Comparison of ENCODE assay signal across 33 cellular contexts in genomic region chr3:115676336-115676735, GRCh38. TPM values are rescaled to one million over a fixed set of nuclear protein-coding genes. Genes with fewer than 3 reads are reported as not detected.
"Had no signal": no experiment of that assay in that cellular context is flagged by ENCODE, and none has a peak within 500 bp of the region (broad histone marks: within the 10 kb centered on the region; RNA-seq: fewer than 3 reads in every experiment).

No MANE protein-coding gene starts in this region.

- H3K9me3 ChIP-seq: colonic mucosa, heart right ventricle, left lung, lower lobe of right lung, ovary, prostate gland, sigmoid colon, vagina had no signal

- H3K27me3 ChIP-seq: colonic mucosa, ovary, sigmoid colon, vagina had no signal

- DNase-seq: activated CD4-positive, alpha-beta memory T cell treated with anti-CD3 and anti-CD28 coated beads, Interleukin-2, amount 10 ng/mL, durations not matched to agents 7 days and 5 days; activated CD4-positive, alpha-beta T cell treated with anti-CD3 and anti-CD28 coated beads, Interleukin-2, amount 10 ng/mL, durations not matched to agents 24 days and 14 days; activated CD8-positive, alpha-beta memory T cell treated with anti-CD3 and anti-CD28 coated beads, Interleukin-2, amount 50 U/mL, for 48 hours; activated gamma-delta T cell treated with Interleukin-2 at 50 U/mL for 16 hours; activated naive CD4-positive, alpha-beta T cell treated with anti-CD3 and anti-CD28 coated beads, Interleukin-2, amount 50 U/mL, for 16 hours; activated naive CD8-positive, alpha-beta T cell treated with anti-CD3 and anti-CD28 coated beads, Interleukin-2, amount 50 U/mL, for 24 hours; activated T-cell treated with anti-CD3 and anti-CD28 coated beads, Interleukin-2, amount 50 U/mL, for 4 hours; cerebellar nuclear complex; colonic mucosa; effector memory CD8-positive, alpha-beta T cell; foreskin keratinocyte; heart right ventricle; lower lobe of right lung; mesendoderm; natural killer cell; ovary; sigmoid colon; small intestine; stimulated activated CD4-positive, alpha-beta T cell treated with anti-CD3 and anti-CD28 coated beads, Interleukin-4, amount 100 ng/mL, for 24 hours; stimulated activated naive CD8-positive, alpha-beta T cell treated with anti-CD3 and anti-CD28 coated beads, Interleukin-15, amount 100 ng/mL, for 72 hours; T-helper 9 cell had no signal

- H3K4me1 ChIP-seq: colonic mucosa, foreskin keratinocyte, left lung, lower lobe of right lung, prostate gland, vagina had no signal

- H3K4me3 Mint-ChIP-seq: activated CD4-positive, alpha-beta memory T cell treated with anti-CD3 and anti-CD28 coated beads, Interleukin-2, amount 10 ng/mL, durations not matched to agents 7 days and 5 days; activated CD4-positive, alpha-beta T cell treated with anti-CD3 and anti-CD28 coated beads, Interleukin-2, amount 10 ng/mL, durations not matched to agents 24 days and 14 days; activated naive CD8-positive, alpha-beta T cell treated with anti-CD3 and anti-CD28 coated beads, Interleukin-2, amount 50 U/mL, for 24 hours; activated T-cell treated with anti-CD3 and anti-CD28 coated beads, Interleukin-2, amount 50 U/mL, for 4 hours; activated T-helper 17 cell treated with anti-CD3 and anti-CD28 coated beads, Interleukin-2, amount 50 U/mL, for 72 hours; effector memory CD8-positive, alpha-beta T cell; natural killer cell; stimulated activated memory B cell treated with anti-CD40 and anti-IgM and Interleukin-4, amounts not matched to agents 10 μg/mL and 1 μg/mL and 100 μg/mL, for 72 hours; stimulated activated naive CD8-positive, alpha-beta T cell treated with anti-CD3 and anti-CD28 coated beads, Interleukin-15, amount 100 ng/mL, for 72 hours; T-helper 1 cell treated with Interleukin-12 subunit alpha and Interleukin-12 subunit beta and Interleukin-4 antibody, amounts not matched to agents 30 μg/mL and 1 μg/mL, for 36 hours; type B pancreatic cell had no signal

- H3K9me3 Mint-ChIP-seq: activated CD4-positive, alpha-beta memory T cell treated with anti-CD3 and anti-CD28 coated beads, Interleukin-2, amount 10 ng/mL, durations not matched to agents 7 days and 5 days; activated CD4-positive, alpha-beta T cell treated with anti-CD3 and anti-CD28 coated beads, Interleukin-2, amount 10 ng/mL, durations not matched to agents 24 days and 14 days; activated naive CD8-positive, alpha-beta T cell treated with anti-CD3 and anti-CD28 coated beads, Interleukin-2, amount 50 U/mL, for 24 hours; activated T-cell treated with anti-CD3 and anti-CD28 coated beads, Interleukin-2, amount 50 U/mL, for 4 hours; activated T-helper 17 cell treated with anti-CD3 and anti-CD28 coated beads, Interleukin-2, amount 50 U/mL, for 72 hours; effector memory CD8-positive, alpha-beta T cell; natural killer cell; stimulated activated memory B cell treated with anti-CD40 and anti-IgM and Interleukin-4, amounts not matched to agents 10 μg/mL and 1 μg/mL and 100 μg/mL, for 72 hours; stimulated activated naive CD8-positive, alpha-beta T cell treated with anti-CD3 and anti-CD28 coated beads, Interleukin-15, amount 100 ng/mL, for 72 hours; T-helper 1 cell treated with Interleukin-12 subunit alpha and Interleukin-12 subunit beta and Interleukin-4 antibody, amounts not matched to agents 30 μg/mL and 1 μg/mL, for 36 hours; type B pancreatic cell had no signal

- H3K4me1 Mint-ChIP-seq: activated CD4-positive, alpha-beta memory T cell treated with anti-CD3 and anti-CD28 coated beads, Interleukin-2, amount 10 ng/mL, durations not matched to agents 7 days and 5 days; activated naive CD8-positive, alpha-beta T cell treated with anti-CD3 and anti-CD28 coated beads, Interleukin-2, amount 50 U/mL, for 24 hours; activated T-helper 17 cell treated with anti-CD3 and anti-CD28 coated beads, Interleukin-2, amount 50 U/mL, for 72 hours; natural killer cell; stimulated activated naive CD8-positive, alpha-beta T cell treated with anti-CD3 and anti-CD28 coated beads, Interleukin-15, amount 100 ng/mL, for 72 hours had no signal

- H3K36me3 ChIP-seq: colonic mucosa, heart right ventricle, left lung, lower lobe of right lung, ovary, prostate gland, sigmoid colon, vagina had no signal

- H3K27me3 Mint-ChIP-seq: type B pancreatic cell had no signal

- H3K27ac Mint-ChIP-seq: activated CD4-positive, alpha-beta memory T cell treated with anti-CD3 and anti-CD28 coated beads, Interleukin-2, amount 10 ng/mL, durations not matched to agents 7 days and 5 days; activated CD4-positive, alpha-beta T cell treated with anti-CD3 and anti-CD28 coated beads, Interleukin-2, amount 10 ng/mL, durations not matched to agents 24 days and 14 days; activated naive CD8-positive, alpha-beta T cell treated with anti-CD3 and anti-CD28 coated beads, Interleukin-2, amount 50 U/mL, for 24 hours; activated T-helper 17 cell treated with anti-CD3 and anti-CD28 coated beads, Interleukin-2, amount 50 U/mL, for 72 hours; effector memory CD8-positive, alpha-beta T cell; natural killer cell; stimulated activated memory B cell treated with anti-CD40 and anti-IgM and Interleukin-4, amounts not matched to agents 10 μg/mL and 1 μg/mL and 100 μg/mL, for 72 hours; stimulated activated naive CD8-positive, alpha-beta T cell treated with anti-CD3 and anti-CD28 coated beads, Interleukin-15, amount 100 ng/mL, for 72 hours; T-helper 1 cell treated with Interleukin-12 subunit alpha and Interleukin-12 subunit beta and Interleukin-4 antibody, amounts not matched to agents 30 μg/mL and 1 μg/mL, for 36 hours; type B pancreatic cell had no signal

- H3K4me3 ChIP-seq: colonic mucosa, heart right ventricle, left lung, lower lobe of right lung, ovary, prostate gland, sigmoid colon, vagina had no signal

- H3K27ac ChIP-seq: colonic mucosa, foreskin keratinocyte, heart right ventricle, left lung, lower lobe of right lung, ovary, prostate gland, sigmoid colon, vagina, VCaP had no signal

- H3K36me3 Mint-ChIP-seq: natural killer cell; stimulated activated memory B cell treated with anti-CD40 and anti-IgM and Interleukin-4, amounts not matched to agents 10 μg/mL and 1 μg/mL and 100 μg/mL, for 72 hours; type B pancreatic cell had no signal

RNA-seq across cellular contexts. Expression of gene GAP43, which starts 53.0 kb away (rescaled TPM):
- total RNA-seq: activated CD4-positive, alpha-beta memory T cell treated with anti-CD3 and anti-CD28 coated beads, Interleukin-2, amount 10 ng/mL, durations not matched to agents 7 days and 5 days; activated CD4-positive, alpha-beta T cell treated with anti-CD3 and anti-CD28 coated beads, Interleukin-2, amount 10 ng/mL, durations not matched to agents 24 days and 14 days; activated T-cell treated with anti-CD3 and anti-CD28 coated beads, Interleukin-2, amount 50 U/mL, for 4 hours; activated T-helper 17 cell treated with anti-CD3 and anti-CD28 coated beads, Interleukin-2, amount 50 U/mL, for 72 hours; bronchial epithelial cell; dermis microvascular lymphatic vessel endothelial cell; esophagus mucosa; foreskin keratinocyte; lower lobe of right lung; mononuclear cell had no signal
- polyA plus RNA-seq: foreskin keratinocyte had no signal
